Comparison of ENCODE assay signal across 1 cellular context in the genomic region with DNA sequence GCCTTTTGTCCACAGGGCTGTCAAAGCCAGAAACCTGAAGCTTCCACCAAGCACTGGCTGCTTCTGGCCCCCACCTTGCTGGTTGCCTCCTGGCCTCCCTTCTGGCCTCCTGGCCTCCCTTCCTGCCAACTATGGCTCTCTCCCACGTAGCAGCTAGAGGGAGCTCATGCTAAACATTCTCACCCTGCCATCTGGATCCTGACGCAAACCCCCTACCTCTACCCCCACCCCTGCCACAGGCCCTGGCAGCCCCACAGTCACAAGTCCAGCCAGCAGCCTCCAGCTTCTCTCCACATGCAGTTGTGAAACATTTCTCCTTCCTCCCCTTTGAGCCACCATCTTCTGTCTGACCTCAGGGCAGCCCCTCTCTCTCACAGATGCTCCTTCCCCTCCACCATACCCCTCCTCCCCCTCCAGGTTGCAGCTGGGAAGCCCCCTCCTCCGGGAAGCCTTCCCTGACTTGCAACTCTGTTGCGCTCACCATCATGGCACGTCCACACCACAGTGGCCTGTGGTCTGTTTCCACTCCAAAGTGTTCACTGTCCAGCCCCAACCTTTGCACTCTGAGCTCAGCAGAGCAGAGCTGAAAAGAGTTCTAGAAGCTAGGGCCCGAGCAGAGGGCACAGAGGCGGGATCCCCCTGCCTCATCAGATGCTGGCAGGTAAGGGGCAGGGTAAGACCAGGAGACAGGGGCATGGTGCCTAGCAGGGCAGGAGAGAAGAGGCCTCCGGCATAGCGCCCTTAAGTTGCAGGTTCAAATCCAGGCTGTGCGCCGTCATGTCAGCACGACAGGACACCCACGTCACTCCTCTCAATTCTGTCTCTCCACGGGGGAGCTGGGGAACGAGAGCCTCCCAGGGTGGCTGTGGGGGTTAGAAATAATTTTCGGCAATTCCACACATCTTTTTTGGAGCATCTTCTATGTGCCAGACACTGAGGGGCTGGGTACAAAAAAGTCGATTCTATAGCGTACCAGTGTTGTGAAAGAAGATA.
A peak's percentile ranks its signal among the peaks of the same experiment; 100 is the strongest.
TF ChIP-seq lines count a peak whose summit lies in the region.

No MANE protein-coding gene starts in this region.

TF ChIP-seq in HepG2, 621 proteins besides CTCF, POLR2A, EP300 and RAD21 (continued from another document and continues in another):
- TF ChIP-seq, protein P1, sequence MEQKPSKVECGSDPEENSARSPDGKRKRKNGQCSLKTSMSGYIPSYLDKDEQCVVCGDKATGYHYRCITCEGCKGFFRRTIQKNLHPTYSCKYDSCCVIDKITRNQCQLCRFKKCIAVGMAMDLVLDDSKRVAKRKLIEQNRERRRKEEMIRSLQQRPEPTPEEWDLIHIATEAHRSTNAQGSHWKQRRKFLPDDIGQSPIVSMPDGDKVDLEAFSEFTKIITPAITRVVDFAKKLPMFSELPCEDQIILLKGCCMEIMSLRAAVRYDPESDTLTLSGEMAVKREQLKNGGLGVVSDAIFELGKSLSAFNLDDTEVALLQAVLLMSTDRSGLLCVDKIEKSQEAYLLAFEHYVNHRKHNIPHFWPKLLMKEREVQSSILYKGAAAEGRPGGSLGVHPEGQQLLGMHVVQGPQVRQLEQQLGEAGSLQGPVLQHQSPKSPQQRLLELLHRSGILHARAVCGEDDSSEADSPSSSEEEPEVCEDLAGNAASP (CRISPR knock-in tag; IDR thresholded peaks at IDR 0.05; ENCODE audit: borderline replicate concordance): no peak
- TF ChIP-seq, protein P2, sequence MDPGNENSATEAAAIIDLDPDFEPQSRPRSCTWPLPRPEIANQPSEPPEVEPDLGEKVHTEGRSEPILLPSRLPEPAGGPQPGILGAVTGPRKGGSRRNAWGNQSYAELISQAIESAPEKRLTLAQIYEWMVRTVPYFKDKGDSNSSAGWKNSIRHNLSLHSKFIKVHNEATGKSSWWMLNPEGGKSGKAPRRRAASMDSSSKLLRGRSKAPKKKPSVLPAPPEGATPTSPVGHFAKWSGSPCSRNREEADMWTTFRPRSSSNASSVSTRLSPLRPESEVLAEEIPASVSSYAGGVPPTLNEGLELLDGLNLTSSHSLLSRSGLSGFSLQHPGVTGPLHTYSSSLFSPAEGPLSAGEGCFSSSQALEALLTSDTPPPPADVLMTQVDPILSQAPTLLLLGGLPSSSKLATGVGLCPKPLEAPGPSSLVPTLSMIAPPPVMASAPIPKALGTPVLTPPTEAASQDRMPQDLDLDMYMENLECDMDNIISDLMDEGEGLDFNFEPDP (CRISPR knock-in tag; conservative IDR thresholded peaks at IDR 0.05): no peak
- TF ChIP-seq ZNF33B (CRISPR knock-in tag; IDR thresholded peaks at IDR 0.05) (no peak), RERE (CRISPR knock-in tag; IDR thresholded peaks at IDR 0.05; ENCODE audit: low read depth) (no peak), HNF4A (CRISPR knock-in tag; IDR thresholded peaks at IDR 0.05) (peak; percentile 38; the same call in 1 of the 2 replicates), AGO1 (IDR thresholded peaks at IDR 0.05; ENCODE audit: low read depth, low read length, poor library complexity, severe bottlenecking) (no peak), HINFP (CRISPR knock-in tag; IDR thresholded peaks at IDR 0.05; ENCODE audit: low read depth) (no peak), ZNF770 (CRISPR knock-in tag; IDR thresholded peaks at IDR 0.05) (peak; percentile 100), RNF2 (conservative IDR thresholded peaks at IDR 0.05; ENCODE audit: low read depth) (no peak), MAZ (IDR thresholded peaks at IDR 0.05; ENCODE audit: borderline replicate concordance, low read depth, low read length) (0 out of 2 replicates have a peak, but pooled peaks have one; percentile 23), MAZ (CRISPR knock-in tag; IDR thresholded peaks at IDR 0.05; ENCODE audit: low read depth) (no peak), ZNF678 (CRISPR knock-in tag; IDR thresholded peaks at IDR 0.05) (no peak), MZF1 (CRISPR knock-in tag; IDR thresholded peaks at IDR 0.05; ENCODE audit: borderline replicate concordance) (no peak), SMARCE1 (IDR thresholded peaks at IDR 0.05; ENCODE audit: borderline replicate concordance) (no peak), ZNF501 (CRISPR knock-in tag; IDR thresholded peaks at IDR 0.05) (no peak)
- TF ChIP-seq, protein P3, sequence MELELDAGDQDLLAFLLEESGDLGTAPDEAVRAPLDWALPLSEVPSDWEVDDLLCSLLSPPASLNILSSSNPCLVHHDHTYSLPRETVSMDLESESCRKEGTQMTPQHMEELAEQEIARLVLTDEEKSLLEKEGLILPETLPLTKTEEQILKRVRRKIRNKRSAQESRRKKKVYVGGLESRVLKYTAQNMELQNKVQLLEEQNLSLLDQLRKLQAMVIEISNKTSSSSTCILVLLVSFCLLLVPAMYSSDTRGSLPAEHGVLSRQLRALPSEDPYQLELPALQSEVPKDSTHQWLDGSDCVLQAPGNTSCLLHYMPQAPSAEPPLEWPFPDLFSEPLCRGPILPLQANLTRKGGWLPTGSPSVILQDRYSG (CRISPR knock-in tag; IDR thresholded peaks at IDR 0.05): no peak
- TF ChIP-seq, protein P4, sequence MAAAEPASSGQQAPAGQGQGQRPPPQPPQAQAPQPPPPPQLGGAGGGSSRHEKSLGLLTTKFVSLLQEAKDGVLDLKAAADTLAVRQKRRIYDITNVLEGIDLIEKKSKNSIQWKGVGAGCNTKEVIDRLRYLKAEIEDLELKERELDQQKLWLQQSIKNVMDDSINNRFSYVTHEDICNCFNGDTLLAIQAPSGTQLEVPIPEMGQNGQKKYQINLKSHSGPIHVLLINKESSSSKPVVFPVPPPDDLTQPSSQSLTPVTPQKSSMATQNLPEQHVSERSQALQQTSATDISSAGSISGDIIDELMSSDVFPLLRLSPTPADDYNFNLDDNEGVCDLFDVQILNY (CRISPR knock-in tag; conservative IDR thresholded peaks at IDR 0.05): no peak
- TF ChIP-seq, protein P5, sequence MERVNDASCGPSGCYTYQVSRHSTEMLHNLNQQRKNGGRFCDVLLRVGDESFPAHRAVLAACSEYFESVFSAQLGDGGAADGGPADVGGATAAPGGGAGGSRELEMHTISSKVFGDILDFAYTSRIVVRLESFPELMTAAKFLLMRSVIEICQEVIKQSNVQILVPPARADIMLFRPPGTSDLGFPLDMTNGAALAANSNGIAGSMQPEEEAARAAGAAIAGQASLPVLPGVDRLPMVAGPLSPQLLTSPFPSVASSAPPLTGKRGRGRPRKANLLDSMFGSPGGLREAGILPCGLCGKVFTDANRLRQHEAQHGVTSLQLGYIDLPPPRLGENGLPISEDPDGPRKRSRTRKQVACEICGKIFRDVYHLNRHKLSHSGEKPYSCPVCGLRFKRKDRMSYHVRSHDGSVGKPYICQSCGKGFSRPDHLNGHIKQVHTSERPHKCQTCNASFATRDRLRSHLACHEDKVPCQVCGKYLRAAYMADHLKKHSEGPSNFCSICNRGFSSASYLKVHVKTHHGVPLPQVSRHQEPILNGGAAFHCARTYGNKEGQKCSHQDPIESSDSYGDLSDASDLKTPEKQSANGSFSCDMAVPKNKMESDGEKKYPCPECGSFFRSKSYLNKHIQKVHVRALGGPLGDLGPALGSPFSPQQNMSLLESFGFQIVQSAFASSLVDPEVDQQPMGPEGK (CRISPR knock-in tag; IDR thresholded peaks at IDR 0.05): 0 out of 2 replicates have a peak, but pooled peaks have one; percentile 9
- TF ChIP-seq, protein P6, sequence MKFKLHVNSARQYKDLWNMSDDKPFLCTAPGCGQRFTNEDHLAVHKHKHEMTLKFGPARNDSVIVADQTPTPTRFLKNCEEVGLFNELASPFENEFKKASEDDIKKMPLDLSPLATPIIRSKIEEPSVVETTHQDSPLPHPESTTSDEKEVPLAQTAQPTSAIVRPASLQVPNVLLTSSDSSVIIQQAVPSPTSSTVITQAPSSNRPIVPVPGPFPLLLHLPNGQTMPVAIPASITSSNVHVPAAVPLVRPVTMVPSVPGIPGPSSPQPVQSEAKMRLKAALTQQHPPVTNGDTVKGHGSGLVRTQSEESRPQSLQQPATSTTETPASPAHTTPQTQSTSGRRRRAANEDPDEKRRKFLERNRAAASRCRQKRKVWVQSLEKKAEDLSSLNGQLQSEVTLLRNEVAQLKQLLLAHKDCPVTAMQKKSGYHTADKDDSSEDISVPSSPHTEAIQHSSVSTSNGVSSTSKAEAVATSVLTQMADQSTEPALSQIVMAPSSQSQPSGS (CRISPR knock-in tag; IDR thresholded peaks at IDR 0.05): no peak
- TF ChIP-seq, protein P7, sequence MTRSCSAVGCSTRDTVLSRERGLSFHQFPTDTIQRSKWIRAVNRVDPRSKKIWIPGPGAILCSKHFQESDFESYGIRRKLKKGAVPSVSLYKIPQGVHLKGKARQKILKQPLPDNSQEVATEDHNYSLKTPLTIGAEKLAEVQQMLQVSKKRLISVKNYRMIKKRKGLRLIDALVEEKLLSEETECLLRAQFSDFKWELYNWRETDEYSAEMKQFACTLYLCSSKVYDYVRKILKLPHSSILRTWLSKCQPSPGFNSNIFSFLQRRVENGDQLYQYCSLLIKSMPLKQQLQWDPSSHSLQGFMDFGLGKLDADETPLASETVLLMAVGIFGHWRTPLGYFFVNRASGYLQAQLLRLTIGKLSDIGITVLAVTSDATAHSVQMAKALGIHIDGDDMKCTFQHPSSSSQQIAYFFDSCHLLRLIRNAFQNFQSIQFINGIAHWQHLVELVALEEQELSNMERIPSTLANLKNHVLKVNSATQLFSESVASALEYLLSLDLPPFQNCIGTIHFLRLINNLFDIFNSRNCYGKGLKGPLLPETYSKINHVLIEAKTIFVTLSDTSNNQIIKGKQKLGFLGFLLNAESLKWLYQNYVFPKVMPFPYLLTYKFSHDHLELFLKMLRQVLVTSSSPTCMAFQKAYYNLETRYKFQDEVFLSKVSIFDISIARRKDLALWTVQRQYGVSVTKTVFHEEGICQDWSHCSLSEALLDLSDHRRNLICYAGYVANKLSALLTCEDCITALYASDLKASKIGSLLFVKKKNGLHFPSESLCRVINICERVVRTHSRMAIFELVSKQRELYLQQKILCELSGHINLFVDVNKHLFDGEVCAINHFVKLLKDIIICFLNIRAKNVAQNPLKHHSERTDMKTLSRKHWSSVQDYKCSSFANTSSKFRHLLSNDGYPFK (CRISPR knock-in tag; IDR thresholded peaks at IDR 0.05; ENCODE audit: borderline replicate concordance): no peak
